Comparison of ENCODE assay signal across 1 cellular context in the genomic region with DNA sequence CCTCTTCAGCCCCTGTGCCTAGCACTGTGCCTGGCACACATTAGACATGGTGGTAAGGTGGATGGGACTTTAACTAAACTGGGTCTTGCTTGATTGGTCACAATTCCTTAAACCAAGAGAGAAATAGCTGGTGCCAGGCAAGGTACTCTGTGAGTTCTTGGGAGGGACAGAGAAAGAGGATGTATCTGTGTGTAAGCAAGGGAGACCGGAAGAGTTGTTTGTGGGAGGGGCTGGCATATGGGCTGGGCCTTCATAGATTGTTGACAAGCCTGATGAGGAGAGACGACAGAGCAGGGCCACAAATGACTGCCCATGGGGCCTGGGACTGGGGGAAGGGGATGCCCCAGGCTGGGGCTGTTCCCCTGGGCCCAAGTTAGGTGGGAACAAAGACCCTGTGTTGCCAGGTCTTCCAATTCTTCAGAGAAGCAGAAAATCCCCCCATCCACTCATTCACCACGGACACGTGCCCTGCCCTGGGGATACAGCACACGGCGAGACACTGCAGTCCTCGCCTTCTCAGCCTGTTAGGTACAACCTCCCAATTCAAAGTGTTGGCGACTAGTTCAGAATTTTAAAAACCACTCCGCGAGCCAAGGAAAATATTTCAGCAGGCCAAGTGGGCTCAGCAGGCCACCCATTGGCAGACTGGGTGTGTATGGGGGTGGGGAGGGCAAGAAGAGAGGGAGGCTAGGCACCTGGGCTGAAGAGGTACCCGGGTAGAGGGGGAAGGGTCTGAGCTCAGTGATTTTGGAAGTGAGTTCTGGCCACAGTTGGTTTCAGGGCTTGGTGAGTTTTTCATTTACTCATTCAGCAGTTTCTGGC.
TF ChIP-seq lines count a peak whose summit lies in the region.

No MANE protein-coding gene starts in this region.

TF ChIP-seq in GM23338, 12 proteins besides CTCF, POLR2A, EP300 and RAD21 (continued from another document):
- TF ChIP-seq, protein P1, sequence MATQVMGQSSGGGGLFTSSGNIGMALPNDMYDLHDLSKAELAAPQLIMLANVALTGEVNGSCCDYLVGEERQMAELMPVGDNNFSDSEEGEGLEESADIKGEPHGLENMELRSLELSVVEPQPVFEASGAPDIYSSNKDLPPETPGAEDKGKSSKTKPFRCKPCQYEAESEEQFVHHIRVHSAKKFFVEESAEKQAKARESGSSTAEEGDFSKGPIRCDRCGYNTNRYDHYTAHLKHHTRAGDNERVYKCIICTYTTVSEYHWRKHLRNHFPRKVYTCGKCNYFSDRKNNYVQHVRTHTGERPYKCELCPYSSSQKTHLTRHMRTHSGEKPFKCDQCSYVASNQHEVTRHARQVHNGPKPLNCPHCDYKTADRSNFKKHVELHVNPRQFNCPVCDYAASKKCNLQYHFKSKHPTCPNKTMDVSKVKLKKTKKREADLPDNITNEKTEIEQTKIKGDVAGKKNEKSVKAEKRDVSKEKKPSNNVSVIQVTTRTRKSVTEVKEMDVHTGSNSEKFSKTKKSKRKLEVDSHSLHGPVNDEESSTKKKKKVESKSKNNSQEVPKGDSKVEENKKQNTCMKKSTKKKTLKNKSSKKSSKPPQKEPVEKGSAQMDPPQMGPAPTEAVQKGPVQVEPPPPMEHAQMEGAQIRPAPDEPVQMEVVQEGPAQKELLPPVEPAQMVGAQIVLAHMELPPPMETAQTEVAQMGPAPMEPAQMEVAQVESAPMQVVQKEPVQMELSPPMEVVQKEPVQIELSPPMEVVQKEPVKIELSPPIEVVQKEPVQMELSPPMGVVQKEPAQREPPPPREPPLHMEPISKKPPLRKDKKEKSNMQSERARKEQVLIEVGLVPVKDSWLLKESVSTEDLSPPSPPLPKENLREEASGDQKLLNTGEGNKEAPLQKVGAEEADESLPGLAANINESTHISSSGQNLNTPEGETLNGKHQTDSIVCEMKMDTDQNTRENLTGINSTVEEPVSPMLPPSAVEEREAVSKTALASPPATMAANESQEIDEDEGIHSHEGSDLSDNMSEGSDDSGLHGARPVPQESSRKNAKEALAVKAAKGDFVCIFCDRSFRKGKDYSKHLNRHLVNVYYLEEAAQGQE (IDR thresholded peaks at IDR 0.05; ENCODE audit: unreplicated experiment): no peak
- no peak for TF ChIP-seq ZNF331 (CRISPR knock-in tag; IDR thresholded peaks at IDR 0.05; ENCODE audit: low read depth)
- TF ChIP-seq, protein P2, sequence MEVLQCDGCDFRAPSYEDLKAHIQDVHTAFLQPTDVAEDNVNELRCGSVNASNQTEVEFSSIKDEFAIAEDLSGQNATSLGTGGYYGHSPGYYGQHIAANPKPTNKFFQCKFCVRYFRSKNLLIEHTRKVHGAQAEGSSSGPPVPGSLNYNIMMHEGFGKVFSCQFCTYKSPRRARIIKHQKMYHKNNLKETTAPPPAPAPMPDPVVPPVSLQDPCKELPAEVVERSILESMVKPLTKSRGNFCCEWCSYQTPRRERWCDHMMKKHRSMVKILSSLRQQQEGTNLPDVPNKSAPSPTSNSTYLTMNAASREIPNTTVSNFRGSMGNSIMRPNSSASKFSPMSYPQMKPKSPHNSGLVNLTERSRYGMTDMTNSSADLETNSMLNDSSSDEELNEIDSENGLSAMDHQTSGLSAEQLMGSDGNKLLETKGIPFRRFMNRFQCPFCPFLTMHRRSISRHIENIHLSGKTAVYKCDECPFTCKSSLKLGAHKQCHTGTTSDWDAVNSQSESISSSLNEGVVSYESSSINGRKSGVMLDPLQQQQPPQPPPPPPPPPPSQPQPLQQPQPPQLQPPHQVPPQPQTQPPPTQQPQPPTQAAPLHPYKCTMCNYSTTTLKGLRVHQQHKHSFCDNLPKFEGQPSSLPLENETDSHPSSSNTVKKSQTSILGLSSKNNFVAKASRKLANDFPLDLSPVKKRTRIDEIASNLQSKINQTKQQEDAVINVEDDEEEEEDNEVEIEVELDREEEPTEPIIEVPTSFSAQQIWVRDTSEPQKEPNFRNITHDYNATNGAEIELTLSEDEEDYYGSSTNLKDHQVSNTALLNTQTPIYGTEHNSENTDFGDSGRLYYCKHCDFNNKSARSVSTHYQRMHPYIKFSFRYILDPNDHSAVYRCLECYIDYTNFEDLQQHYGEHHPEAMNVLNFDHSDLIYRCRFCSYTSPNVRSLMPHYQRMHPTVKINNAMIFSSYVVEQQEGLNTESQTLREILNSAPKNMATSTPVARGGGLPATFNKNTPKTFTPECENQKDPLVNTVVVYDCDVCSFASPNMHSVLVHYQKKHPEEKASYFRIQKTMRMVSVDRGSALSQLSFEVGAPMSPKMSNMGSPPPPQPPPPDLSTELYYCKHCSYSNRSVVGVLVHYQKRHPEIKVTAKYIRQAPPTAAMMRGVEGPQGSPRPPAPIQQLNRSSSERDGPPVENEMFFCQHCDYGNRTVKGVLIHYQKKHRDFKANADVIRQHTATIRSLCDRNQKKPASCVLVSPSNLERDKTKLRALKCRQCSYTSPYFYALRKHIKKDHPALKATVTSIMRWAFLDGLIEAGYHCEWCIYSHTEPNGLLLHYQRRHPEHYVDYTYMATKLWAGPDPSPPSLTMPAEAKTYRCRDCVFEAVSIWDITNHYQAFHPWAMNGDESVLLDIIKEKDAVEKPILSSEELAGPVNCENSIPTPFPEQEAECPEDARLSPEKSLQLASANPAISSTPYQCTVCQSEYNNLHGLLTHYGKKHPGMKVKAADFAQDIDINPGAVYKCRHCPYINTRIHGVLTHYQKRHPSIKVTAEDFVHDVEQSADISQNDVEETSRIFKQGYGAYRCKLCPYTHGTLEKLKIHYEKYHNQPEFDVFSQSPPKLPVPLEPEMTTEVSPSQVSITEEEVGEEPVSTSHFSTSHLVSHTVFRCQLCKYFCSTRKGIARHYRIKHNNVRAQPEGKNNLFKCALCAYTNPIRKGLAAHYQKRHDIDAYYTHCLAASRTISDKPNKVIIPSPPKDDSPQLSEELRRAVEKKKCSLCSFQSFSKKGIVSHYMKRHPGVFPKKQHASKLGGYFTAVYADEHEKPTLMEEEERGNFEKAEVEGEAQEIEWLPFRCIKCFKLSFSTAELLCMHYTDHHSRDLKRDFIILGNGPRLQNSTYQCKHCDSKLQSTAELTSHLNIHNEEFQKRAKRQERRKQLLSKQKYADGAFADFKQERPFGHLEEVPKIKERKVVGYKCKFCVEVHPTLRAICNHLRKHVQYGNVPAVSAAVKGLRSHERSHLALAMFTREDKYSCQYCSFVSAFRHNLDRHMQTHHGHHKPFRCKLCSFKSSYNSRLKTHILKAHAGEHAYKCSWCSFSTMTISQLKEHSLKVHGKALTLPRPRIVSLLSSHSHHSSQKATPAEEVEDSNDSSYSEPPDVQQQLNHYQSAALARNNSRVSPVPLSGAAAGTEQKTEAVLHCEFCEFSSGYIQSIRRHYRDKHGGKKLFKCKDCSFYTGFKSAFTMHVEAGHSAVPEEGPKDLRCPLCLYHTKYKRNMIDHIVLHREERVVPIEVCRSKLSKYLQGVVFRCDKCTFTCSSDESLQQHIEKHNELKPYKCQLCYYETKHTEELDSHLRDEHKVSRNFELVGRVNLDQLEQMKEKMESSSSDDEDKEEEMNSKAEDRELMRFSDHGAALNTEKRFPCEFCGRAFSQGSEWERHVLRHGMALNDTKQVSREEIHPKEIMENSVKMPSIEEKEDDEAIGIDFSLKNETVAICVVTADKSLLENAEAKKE (CRISPR knock-in tag; IDR thresholded peaks at IDR 0.05): no peak
TF ChIP-seq in GM23338: peak in this region for 0.
